9 cellular contexts compared by ENCODE assay signal in the genomic region with DNA sequence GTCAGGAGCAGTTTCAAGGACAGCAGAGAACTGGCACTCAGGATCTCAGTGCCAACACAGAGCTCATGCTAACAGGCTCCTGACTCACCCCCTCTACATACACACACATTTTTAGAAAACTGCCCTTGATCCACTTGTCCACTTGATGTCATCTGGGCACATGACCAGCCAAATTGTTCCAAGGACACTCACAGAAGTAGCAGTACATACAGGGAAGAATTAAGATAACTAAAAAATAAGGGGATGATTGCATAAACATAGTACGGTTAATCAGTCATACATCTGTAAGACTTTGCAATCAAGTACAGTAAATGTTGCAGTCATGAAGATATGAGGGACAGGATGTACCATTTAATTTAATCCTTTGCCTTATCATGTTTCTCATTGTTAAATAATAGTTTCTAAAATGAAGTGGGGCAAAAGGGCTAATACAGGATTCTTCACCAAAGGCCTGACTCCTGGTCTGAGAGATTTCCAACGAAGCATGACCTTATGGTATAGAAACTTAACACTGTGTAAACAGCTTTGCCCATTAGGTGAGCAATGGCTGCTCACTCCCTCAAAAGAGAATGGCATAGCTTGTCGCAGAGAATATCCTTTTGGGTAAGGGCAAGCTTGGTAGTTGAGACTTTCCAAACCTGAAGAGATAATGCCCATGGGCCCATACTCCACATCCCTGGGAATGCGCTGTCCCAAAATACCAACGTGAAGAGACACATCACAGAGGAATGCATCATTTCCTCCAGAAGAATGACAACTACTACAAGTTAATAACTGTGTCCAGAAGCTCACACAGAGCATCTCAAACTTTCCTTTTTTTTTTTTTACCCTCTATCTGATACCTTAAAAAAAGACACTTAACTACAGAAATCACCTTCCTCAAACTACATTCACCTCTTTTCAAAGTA.
DNase-seq lines count a peak whose midpoint lies in the region; ATAC-seq, FAIRE-seq and TF ChIP-seq lines count a peak whose summit lies in the region.
"Had no signal": no experiment of that assay in that cellular context is flagged by ENCODE, and none has a peak within 500 bp of the region (broad histone marks: within the 10 kb centered on the region; RNA-seq: fewer than 3 reads in every experiment).

No MANE protein-coding gene starts in this region.

- peaks cover 4% of the 10 kb centered on the region; the same call in 1 of the 2 replicates for H3K36me3 Mint-ChIP-seq in HFFc6 (ENCODE audit: low read depth)
- H3K36me3 Mint-ChIP-seq in activated T-helper 17 cell treated with anti-CD3 and anti-CD28 coated beads, Interleukin-2, amount 50 U/mL, for 72 hours (ENCODE audit: low read depth): peaks cover 42% of the 10 kb centered on the region

- peaks cover 4% of the 10 kb centered on the region for H3K79me2 ChIP-seq in GM12878 (ENCODE audit: control insufficient read depth, insufficient read depth, low read length)

- in situ Hi-C loops in GM12878 (cut with MboI): no loop called here

- TF ChIP-seq RAD21 in A549 (conservative IDR thresholded peaks at IDR 0.05 in 1 of 2, IDR thresholded peaks at IDR 0.05 in 1 of 2) (no peak), GM12878 (IDR thresholded peaks at IDR 0.05; ENCODE audit: insufficient read depth, low read depth, low read length) (no peak)

- H3K9me3 ChIP-seq in A549: no peaks in the 10 kb centered on the region
- no peaks in the 10 kb centered on the region for H3K9me3 ChIP-seq in GM12878 (replicated peaks; ENCODE audit: control insufficient read depth, insufficient read depth, low read length)

- TF ChIP-seq POLR2A in A549 (IDR thresholded peaks at IDR 0.05; ENCODE audit: low read length): no peak
- TF ChIP-seq POLR2A in GM12878 (IDR thresholded peaks at IDR 0.05; ENCODE audit: low read depth, low read length): no peak

- no peak overlapping the region for H3K4me3 ChIP-seq in A549
- H3K4me3 ChIP-seq in GM12878: no peak overlapping the region

- CTCF ChIA-PET in A549 (lab: Yijun Ruan, JAX): interaction anchor here (0.5 to 4.4 kb wide), 9 partner anchors 14 to 121 kb away, joined by 3 to 18 read pairs (median 4); no protein-coding TSS in a partner anchor
- CTCF ChIA-PET in GM12878 (lab: Yijun Ruan, JAX): interaction anchor here (0.6 to 2.1 kb wide), 7 partner anchors 14 to 121 kb away, joined by 3 to 8 read pairs (median 3); no protein-coding TSS in a partner anchor

- peaks cover 1 to 10% of the 10 kb centered on the region in 2 experiments; a peak in 2 of 4 replicates for H3K36me3 ChIP-seq in GM12878 (ENCODE audit: control insufficient read depth in 2 of 2, insufficient read depth in 2 of 2, low read length in 1 of 2)

- H3K27me3 ChIP-seq in GM12878 (replicated peaks in 1 of 2; ENCODE audit: control insufficient read depth in 2 of 2, insufficient read depth in 2 of 2, low read length in 1 of 2): no peaks in the 10 kb centered on the region

- FAIRE-seq in A549 (lab: Jason Lieb, UNC) (no peak), GM12878 (lab: Jason Lieb, UNC) (no peak)

- no peak for TF ChIP-seq EP300 in A549 (IDR thresholded peaks at IDR 0.05)
- no peak for TF ChIP-seq EP300 in GM12878 (IDR thresholded peaks at IDR 0.05; ENCODE audit: borderline replicate concordance in 1 of 2, control insufficient read depth in 1 of 2, low read depth in 2 of 2, low read length in 2 of 2)

- peak overlapping the region; percentile 55 for H3K4me3 Mint-ChIP-seq in HFFc6
- no peak overlapping the region for H3K4me3 Mint-ChIP-seq in activated T-helper 17 cell treated with anti-CD3 and anti-CD28 coated beads, Interleukin-2, amount 50 U/mL, for 72 hours

- POLR2A ChIA-PET in A549 (lab: Yijun Ruan, JAX) (no interaction called here), GM12878 (lab: Charles Lee) (interaction anchor here (0.6 to 2.1 kb wide), 11 partner anchors 7 to 75 kb away, joined by 3 to 8 read pairs (median 4); no protein-coding TSS in a partner anchor)

- H3K4me2 ChIP-seq in A549 (no peak overlapping the region), GM12878 (ENCODE audit: control insufficient read depth, insufficient read depth) (no peak overlapping the region)

- H3K4me1 ChIP-seq in A549 (peaks cover 10% of the 10 kb centered on the region; the same call in 2 of the 3 replicates), GM12878 (ENCODE audit: control insufficient read depth, insufficient read depth, low read length) (peaks cover 18% of the 10 kb centered on the region)

- RAD21 ChIA-PET in GM12878 (lab: Charles Lee; ENCODE audit: unreplicated experiment): interaction anchor here (0.7 to 1.3 kb wide), 6 partner anchors 10 to 116 kb away, joined by 3 to 5 read pairs (median 3); no protein-coding TSS in a partner anchor

- SMC1A ChIA-PET in GM12878 (lab: Charles Lee; ENCODE audit: uncharacterized antibody, unreplicated experiment): interaction anchor here (0.5 to 8.1 kb wide), 9 partner anchors 18 to 121 kb away, joined by 3 to 45 read pairs (median 4); no protein-coding TSS in a partner anchor

- no peaks in the 10 kb centered on the region for H4K20me1 ChIP-seq in GM12878 (ENCODE audit: control insufficient read depth, insufficient read depth)

- ATAC-seq in A549 (peak; percentile 25 to 70; a peak in 4 of 6 replicates), GM12878 (no peak)
- no peak for ATAC-seq in activated T-helper 17 cell treated with anti-CD3 and anti-CD28 coated beads, Interleukin-2, amount 50 U/mL, for 72 hours (replicated peaks)

- H2AFZ ChIP-seq in GM12878 (ENCODE audit: control insufficient read depth, low read depth, low read length): no peak overlapping the region

- H3K9ac ChIP-seq in GM12878 (ENCODE audit: control insufficient read depth, insufficient read depth, low read length): no peak overlapping the region

- no peaks in the 10 kb centered on the region for H3K9me3 Mint-ChIP-seq in HFFc6
- no peaks in the 10 kb centered on the region for H3K9me3 Mint-ChIP-seq in activated T-helper 17 cell treated with anti-CD3 and anti-CD28 coated beads, Interleukin-2, amount 50 U/mL, for 72 hours

- BruUV-seq in GM12878 (replicated peaks; lab: Mats Ljungman, UMichigan): no TSS peak

- peak overlapping the region; percentile 42 for H3K27ac Mint-ChIP-seq in HFFc6
- H3K27ac Mint-ChIP-seq in activated T-helper 17 cell treated with anti-CD3 and anti-CD28 coated beads, Interleukin-2, amount 50 U/mL, for 72 hours: no peak overlapping the region

- WGBS in A549 (ENCODE audit: missing lambda C conversion rate): 64% methylated on average over 5 of the region's 5 CpGs
- WGBS in GM12878 (ENCODE audit: insufficient coverage, insufficient replicate concordance, low lambda C conversion rate, missing lambda C conversion rate): 78% methylated on average over 5 of the region's 5 CpGs

- no peak for DNase-seq in A549 (ENCODE audit: low read depth in 1 of 2, low spot score in 1 of 2)
- DNase-seq in HFFc6: peak; percentile 71
- DNase-seq in GM12878 (ENCODE audit: low read depth, low spot score): no peak
- peak; percentile 68 for DNase-seq in hepatic stellate cell (ENCODE audit: low spot score)
- no peak for DNase-seq in NOMO-1 treated with DMSO at 0.1 percent for 48 hours (lab: John Stamatoyannopoulos, UW; ENCODE audit: unreplicated experiment)
- no peak for DNase-seq in NCI-H2107 treated with DMSO at 0.1 percent for 48 hours (lab: John Stamatoyannopoulos, UW; ENCODE audit: unreplicated experiment)
- no peak for DNase-seq in HuH-7.5 (ENCODE audit: low spot score)

- H3K27me3 Mint-ChIP-seq in HFFc6 (ENCODE audit: insufficient read depth): no peaks in the 10 kb centered on the region
- no peaks in the 10 kb centered on the region for H3K27me3 Mint-ChIP-seq in activated T-helper 17 cell treated with anti-CD3 and anti-CD28 coated beads, Interleukin-2, amount 50 U/mL, for 72 hours

- TF ChIP-seq CTCF in A549 (IDR thresholded peaks at IDR 0.05): no peak
- TF ChIP-seq CTCF in HFFc6 (IDR thresholded peaks at IDR 0.05): no peak
- no peak for TF ChIP-seq CTCF in GM12878 (IDR thresholded peaks at IDR 0.05 in 2 of 3, conservative IDR thresholded peaks at IDR 0.05 in 1 of 3; ENCODE audit: control insufficient read depth in 2 of 3, extremely low read depth in 1 of 3, insufficient read depth in 1 of 3, low read depth in 3 of 3, low read length in 3 of 3)

- H3K4me1 Mint-ChIP-seq in HFFc6 (ENCODE audit: low read depth): peaks cover 43% of the 10 kb centered on the region
- H3K4me1 Mint-ChIP-seq in activated T-helper 17 cell treated with anti-CD3 and anti-CD28 coated beads, Interleukin-2, amount 50 U/mL, for 72 hours: no peaks in the 10 kb centered on the region

- intact Hi-C loops in GM12878 (cut with micrococcal nuclease; ENCODE audit: unreplicated experiment): no loop called here

- H3K27ac ChIP-seq in A549 (peak overlapping the region in 1 of 2 experiments; percentile 4; a peak in 1 of 6 replicates), GM12878 (ENCODE audit: control insufficient read depth, insufficient read depth) (no peak overlapping the region)
- H3K27ac ChIP-seq: C4-2B had no signal

TF ChIP-seq in A549, 52 proteins besides CTCF, POLR2A, EP300 and RAD21 (continues in another document):
- TF ChIP-seq HOXA7 (CRISPR knock-in tag; IDR thresholded peaks at IDR 0.05) (no peak), ZC3H11A (IDR thresholded peaks at IDR 0.05) (no peak), TFCP2L1 (CRISPR knock-in tag; IDR thresholded peaks at IDR 0.05) (no peak), HDAC2 (IDR thresholded peaks at IDR 0.05) (no peak), CBX8 (IDR thresholded peaks at IDR 0.05) (no peak), PHF8 (IDR thresholded peaks at IDR 0.05; ENCODE audit: borderline replicate concordance, low read depth) (no peak), USF2 (IDR thresholded peaks at IDR 0.05) (no peak)

TF ChIP-seq in GM12878, 131 proteins besides CTCF, POLR2A, EP300 and RAD21 (continues in another document):
- TF ChIP-seq CREB1 (IDR thresholded peaks at IDR 0.05; ENCODE audit: low read depth): no peak
- TF ChIP-seq, protein P1, sequence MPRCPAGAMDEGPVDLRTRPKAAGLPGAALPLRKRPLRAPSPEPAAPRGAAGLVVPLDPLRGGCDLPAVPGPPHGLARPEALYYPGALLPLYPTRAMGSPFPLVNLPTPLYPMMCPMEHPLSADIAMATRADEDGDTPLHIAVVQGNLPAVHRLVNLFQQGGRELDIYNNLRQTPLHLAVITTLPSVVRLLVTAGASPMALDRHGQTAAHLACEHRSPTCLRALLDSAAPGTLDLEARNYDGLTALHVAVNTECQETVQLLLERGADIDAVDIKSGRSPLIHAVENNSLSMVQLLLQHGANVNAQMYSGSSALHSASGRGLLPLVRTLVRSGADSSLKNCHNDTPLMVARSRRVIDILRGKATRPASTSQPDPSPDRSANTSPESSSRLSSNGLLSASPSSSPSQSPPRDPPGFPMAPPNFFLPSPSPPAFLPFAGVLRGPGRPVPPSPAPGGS (IDR thresholded peaks at IDR 0.05; ENCODE audit: borderline replicate concordance, insufficient read depth, low read depth, low read length, poor library complexity, severe bottlenecking): peak; percentile 16

Comparison
In these comparisons a context has a peak if more than half of its experiments do, and no peak if none do; other contexts are left out.
1. ATAC-seq: peak in A549 (2 of 2); none in GM12878 (single experiment) and activated T-helper 17 cell treated with anti-CD3 and anti-CD28 coated beads, Interleukin-2, amount 50 U/mL, for 72 hours (single experiment).
2. DNase-seq: peak in HFFc6 (single experiment) and hepatic stellate cell (single experiment); none in A549 (0 of 2), GM12878 (single experiment), NOMO-1 treated with DMSO at 0.1 percent for 48 hours (single experiment), NCI-H2107 treated with DMSO at 0.1 percent for 48 hours (single experiment) and HuH-7.5 (single experiment).